ENCODE assay signal across 1 cellular context in genomic region chrX:135340827-135341226, GRCh38.
TF ChIP-seq lines count a peak whose summit lies in the region.

No MANE protein-coding gene starts in this region.

TF ChIP-seq in HepG2, 621 proteins besides CTCF, POLR2A, EP300 and RAD21:
- no peak for TF ChIP-seq MTF1 (CRISPR knock-in tag; IDR thresholded peaks at IDR 0.05)
- no peak for TF ChIP-seq DNMT1 (CRISPR knock-in tag; IDR thresholded peaks at IDR 0.05)
- no peak for TF ChIP-seq TEAD2 (CRISPR knock-in tag; IDR thresholded peaks at IDR 0.05)
- TF ChIP-seq TOPORS (CRISPR knock-in tag; IDR thresholded peaks at IDR 0.05): no peak
- TF ChIP-seq ZNF513 (CRISPR knock-in tag; conservative IDR thresholded peaks at IDR 0.05): no peak
